In the genomic region with DNA sequence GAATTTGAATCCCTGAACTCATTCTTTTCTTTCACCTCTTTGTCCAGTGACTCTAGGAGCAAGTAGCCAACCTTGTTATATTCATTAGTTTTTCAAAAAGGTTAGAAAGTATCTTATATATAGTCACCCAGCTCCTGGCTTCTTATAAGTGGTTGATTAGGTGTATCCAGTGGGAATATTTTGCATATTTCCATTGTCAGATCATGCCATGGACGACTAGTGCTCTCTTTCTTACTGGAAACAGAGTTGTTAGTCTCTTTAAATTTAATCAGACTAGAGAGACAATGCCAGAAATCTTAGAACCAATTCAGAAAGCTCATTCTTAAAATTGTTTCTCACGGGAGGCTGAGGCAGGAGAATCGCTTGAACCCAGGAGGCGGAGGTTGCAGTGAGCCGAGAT, we compare ENCODE assay signal across 9 cellular contexts.
"Had no signal": no experiment of that assay in that cellular context is flagged by ENCODE, and none has a peak within 500 bp of the region (broad histone marks: within the 10 kb centered on the region; RNA-seq: fewer than 3 reads in every experiment).

No MANE protein-coding gene starts in this region.

- H3K27ac ChIP-seq: HL-60 had no signal

- H3K9me3 ChIP-seq: HAP-1 had no signal

- H3K4me3 ChIP-seq: GM23338, HAP-1 had no signal

- FAIRE-seq: H1, HepG2 had no signal

- H2AFZ ChIP-seq: GM23338 had no signal

- H3K4me1 ChIP-seq: HAP-1 had no signal

- H3K4me1 Mint-ChIP-seq: GM23338, IgD-negative memory B cell had no signal

- H3K4me2 ChIP-seq: GM23338 had no signal

- H3K4me3 Mint-ChIP-seq: GM23338, HFFc6, IgD-negative memory B cell had no signal

- DNase-seq: H7, HFFc6 had no signal

- H3K27ac Mint-ChIP-seq: GM23338, HFFc6, IgD-negative memory B cell had no signal

- H3K36me3 ChIP-seq: HAP-1 had no signal

- ATAC-seq: GM23338, HCT116, HepG2 had no signal

- H3K36me3 Mint-ChIP-seq: IgD-negative memory B cell had no signal

- H3K27me3 Mint-ChIP-seq: IgD-negative memory B cell had no signal
